In the genomic region with DNA sequence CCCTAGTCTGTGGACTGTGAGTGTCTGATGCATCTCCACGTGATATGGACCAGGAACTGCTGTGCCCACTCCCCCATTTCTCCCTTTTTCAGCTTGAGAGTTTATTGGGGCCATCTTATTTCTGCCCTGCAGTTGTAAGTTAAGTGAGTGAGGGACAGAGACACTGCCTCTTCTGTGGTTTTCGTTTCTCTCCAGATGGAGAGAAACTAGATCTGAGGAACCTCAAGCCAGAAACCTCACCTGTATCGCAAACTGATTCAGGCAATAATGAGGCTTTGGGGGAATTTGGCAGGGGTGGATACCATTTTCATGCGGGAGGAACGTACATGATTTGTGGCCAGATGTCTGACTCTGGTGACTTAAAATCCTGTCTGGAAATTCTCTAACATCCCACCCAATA, we compare ENCODE assay signal across 7 cellular contexts.
"Had no signal": no experiment of that assay in that cellular context is flagged by ENCODE, and none has a peak within 500 bp of the region (broad histone marks: within the 10 kb centered on the region; RNA-seq: fewer than 3 reads in every experiment).

No MANE protein-coding gene starts in this region.

- H3K36me3 ChIP-seq: HAP-1 had no signal

- H3K9ac ChIP-seq: GM23248 had no signal

- H3K4me1 ChIP-seq: HAP-1 had no signal

- H3K27ac ChIP-seq: GM23248, HL-60 had no signal

- H3K9me3 Mint-ChIP-seq: HFFc6 had no signal

- H3K36me3 Mint-ChIP-seq: IgD-negative memory B cell had no signal

- H3K4me1 Mint-ChIP-seq: IgD-negative memory B cell had no signal

- H2AFZ ChIP-seq: GM23248 had no signal

- H3K9me3 ChIP-seq: HAP-1 had no signal

- H3K27ac Mint-ChIP-seq: HFFc6, IgD-negative memory B cell had no signal

- H3K4me3 Mint-ChIP-seq: HFFc6, IgD-negative memory B cell had no signal

- DNase-seq: GM23248, GOT3, H7, HFFc6 had no signal

- H3K4me3 ChIP-seq: GM23248, HAP-1 had no signal
